Comparison of ENCODE assay signal across 25 cellular contexts in genomic region chr13:66415444-66415843, GRCh38.
A peak's percentile ranks its signal among the peaks of the same experiment; 100 is the strongest.
DNase-seq lines count a peak whose midpoint lies in the region; ATAC-seq, FAIRE-seq and TF ChIP-seq lines count a peak whose summit lies in the region.
"Had no signal": no experiment of that assay in that cellular context is flagged by ENCODE, and none has a peak within 500 bp of the region (broad histone marks: within the 10 kb centered on the region; RNA-seq: fewer than 3 reads in every experiment).

No MANE protein-coding gene starts in this region.

- H3K4me3 Mint-ChIP-seq in nephron progenitor cell (no peak overlapping the region), natural killer cell (no peak overlapping the region)
- H3K4me3 Mint-ChIP-seq: B cell; CD8-positive, alpha-beta T cell; T-cell had no signal

- H3K4me1 Mint-ChIP-seq in nephron progenitor cell (peaks cover 28% of the 10 kb centered on the region), natural killer cell (no peaks in the 10 kb centered on the region)
- H3K4me1 Mint-ChIP-seq: B cell, T-cell had no signal

- no peak for TF ChIP-seq EP300 in K562 (IDR thresholded peaks at IDR 0.05; ENCODE audit: low read length)

- H3K27ac ChIP-seq in HEK293 (ENCODE audit: extremely low read depth, low read depth, low read length) (no peak overlapping the region), K562 (ENCODE audit: extremely low read depth, low read depth, low read length) (no peak overlapping the region), caudate nucleus (ENCODE audit: low read depth, low read length) (no peak overlapping the region), prostate gland (no peak overlapping the region)
- H3K27ac ChIP-seq: C4-2B, RWPE1 had no signal

- in situ Hi-C loops in K562 (cut with MboI): no loop called here

- no peak for TF ChIP-seq CTCF in D721Med (IDR thresholded peaks at IDR 0.05; ENCODE audit: insufficient read depth, missing control alignments)
- no peak for TF ChIP-seq CTCF in HEK293 (tag by site-specific recombination; IDR thresholded peaks at IDR 0.05)
- no peak for TF ChIP-seq CTCF in K562 (IDR thresholded peaks at IDR 0.05 in 2 of 3, conservative IDR thresholded peaks at IDR 0.05 in 1 of 3; ENCODE audit: insufficient read depth in 2 of 3, low read depth in 1 of 3, low read length in 3 of 3)
- no peak for TF ChIP-seq CTCF in nephron progenitor cell (IDR thresholded peaks at IDR 0.05)
- no peak for TF ChIP-seq CTCF in natural killer cell (IDR thresholded peaks at IDR 0.05)
- no peak for TF ChIP-seq CTCF in prostate gland (IDR thresholded peaks at IDR 0.05)

- H3K79me2 ChIP-seq in K562 (ENCODE audit: control insufficient read depth, insufficient read depth, low read length): no peaks in the 10 kb centered on the region

- DNase-seq in D721Med (ENCODE audit: insufficient read length, low spot score) (no peak), K562 (ENCODE audit: extremely low read depth in 1 of 4, low spot score in 3 of 4) (no peak), nephron progenitor cell (no peak), NCI-H2107 treated with DMSO at 0.1 percent for 48 hours (lab: John Stamatoyannopoulos, UW; ENCODE audit: unreplicated experiment) (no peak), natural killer cell (no peak), caudate nucleus (lab: John Stamatoyannopoulos, UW) (no peak), prostate gland (ENCODE audit: low spot score) (no peak)
- DNase-seq: Caco-2; CD8-positive, alpha-beta T cell; DMS153; KBM-7; MG63; NCI-H1417; NCI-H1694; NCI-H2029 treated with DMSO at 0.1 percent for 48 hours; NCI-H446; NCI-H524 treated with DMSO at 0.1 percent for 48 hours; SHP77; T-cell had no signal

- no TSS peak for BruUV-seq in K562 (replicated peaks; lab: Mats Ljungman, UMichigan)

- H3K4me3 ChIP-seq in HEK293 (ENCODE audit: low read depth, low read length) (no peak overlapping the region), K562 (no peak overlapping the region), prostate gland (no peak overlapping the region)
- H3K4me3 ChIP-seq: MG63 had no signal

- no peak overlapping the region for H2AFZ ChIP-seq in K562 (ENCODE audit: low read depth, low read length)

- H4K20me1 ChIP-seq in K562 (replicated peaks; ENCODE audit: control insufficient read depth, insufficient read depth, low read length): no peaks in the 10 kb centered on the region

- H3K9me1 ChIP-seq in K562 (ENCODE audit: control insufficient read depth, insufficient read depth, low read length): no peaks in the 10 kb centered on the region

- no peak for TF ChIP-seq RAD21 in K562 (CRISPR knock-in tag; conservative IDR thresholded peaks at IDR 0.05 in 1 of 2, IDR thresholded peaks at IDR 0.05 in 1 of 2)

- CTCF ChIA-PET in HEK293 (lab: Yijun Ruan, JAX): no interaction called here
- CTCF ChIA-PET in K562 (lab: Yijun Ruan, JAX; ENCODE audit: low intra/inter-chr PET ratio): no interaction called here

- H3K27me3 Mint-ChIP-seq in nephron progenitor cell (ENCODE audit: low read depth, poor library complexity): peaks cover 6% of the 10 kb centered on the region
- H3K27me3 Mint-ChIP-seq in natural killer cell (ENCODE audit: low read depth in 2 of 2): no peaks in the 10 kb centered on the region
- H3K27me3 Mint-ChIP-seq: B cell, T-cell had no signal

- WGBS in K562 (ENCODE audit: insufficient coverage, low coverage, missing lambda C conversion rate): 11% methylated on average over 2 of the region's 2 CpGs
- WGBS in prostate gland: 37% methylated on average over 2 of the region's 2 CpGs

- peak overlapping the region; percentile 21 for H3K27ac Mint-ChIP-seq in nephron progenitor cell
- no peak overlapping the region for H3K27ac Mint-ChIP-seq in natural killer cell
- H3K27ac Mint-ChIP-seq: B cell; CD8-positive, alpha-beta T cell; T-cell had no signal

- ATAC-seq in K562: no peak
- no peak for ATAC-seq in natural killer cell
- ATAC-seq: CD8-positive, alpha-beta T cell; T-cell had no signal

- no peaks in the 10 kb centered on the region for H3K27me3 ChIP-seq in K562 (ENCODE audit: control insufficient read depth in 2 of 2, insufficient read depth in 2 of 2, low read length in 2 of 2)
- H3K27me3 ChIP-seq in prostate gland (replicated peaks; ENCODE audit: insufficient read depth): no peaks in the 10 kb centered on the region
- H3K27me3 ChIP-seq: MG63 had no signal

- H3K36me3 ChIP-seq in HEK293 (ENCODE audit: control insufficient read depth in 2 of 2, insufficient read depth in 1 of 2, low read length in 2 of 2): no peaks in the 10 kb centered on the region
- H3K36me3 ChIP-seq in K562 (ENCODE audit: control insufficient read depth, insufficient read depth, low read length): no peaks in the 10 kb centered on the region
- H3K36me3 ChIP-seq in prostate gland: no peaks in the 10 kb centered on the region
- H3K36me3 ChIP-seq: MG63 had no signal

- H3K9me3 ChIP-seq in HEK293 (ENCODE audit: control insufficient read depth, insufficient read depth, low read depth, low read length) (no peaks in the 10 kb centered on the region), K562 (replicated peaks; ENCODE audit: control insufficient read depth, insufficient read depth, low read depth, low read length) (no peaks in the 10 kb centered on the region), prostate gland (no peaks in the 10 kb centered on the region)
- H3K9me3 ChIP-seq: Caco-2, MG63 had no signal

- peaks cover 18% of the 10 kb centered on the region for H3K9me3 Mint-ChIP-seq in nephron progenitor cell
- peaks cover 2 to 4% of the 10 kb centered on the region in 2 donors for H3K9me3 Mint-ChIP-seq in natural killer cell
- H3K9me3 Mint-ChIP-seq: CD8-positive, alpha-beta T cell had no signal

- H3K4me1 ChIP-seq in HEK293 (ENCODE audit: control insufficient read depth, insufficient read depth, low read length) (no peaks in the 10 kb centered on the region), K562 (replicated peaks in 1 of 2; ENCODE audit: control insufficient read depth in 2 of 2, insufficient read depth in 2 of 2, low read length in 2 of 2) (no peaks in the 10 kb centered on the region), prostate gland (replicated peaks) (no peaks in the 10 kb centered on the region)
- H3K4me1 ChIP-seq: Caco-2 had no signal

- H3K9ac ChIP-seq in K562 (ENCODE audit: insufficient read depth in 1 of 2, low read depth in 2 of 2, low read length in 2 of 2): no peak overlapping the region

- TF ChIP-seq POLR2A in K562 (conservative IDR thresholded peaks at IDR 0.05): no peak
- TF ChIP-seq POLR2A in prostate gland (IDR thresholded peaks at IDR 0.05): no peak

- POLR2A ChIA-PET in HEK293 (lab: Yijun Ruan, JAX) (no interaction called here), K562 (lab: Yijun Ruan, JAX) (no interaction called here)

- H3K36me3 Mint-ChIP-seq in nephron progenitor cell (ENCODE audit: low read depth) (no peaks in the 10 kb centered on the region), natural killer cell (peaks cover 10% of the 10 kb centered on the region)
- H3K36me3 Mint-ChIP-seq: CD8-positive, alpha-beta T cell; T-cell had no signal

- peak; percentile 38 for FAIRE-seq in D721Med (lab: Jason Lieb, UNC)
- no peak for FAIRE-seq in K562 (lab: Jason Lieb, UNC)
- FAIRE-seq: H54, HTR-8/SVneo had no signal

- intact Hi-C loops in K562 (cut with micrococcal nuclease) (no loop called here), natural killer cell (cut with micrococcal nuclease) (no loop called here), prostate gland (cut with DNase I) (no loop called here)

- no peak overlapping the region for H3K4me2 ChIP-seq in K562 (ENCODE audit: insufficient read depth, low read length)

TF ChIP-seq in HEK293, 187 proteins besides CTCF, POLR2A, EP300 and RAD21:
- TF ChIP-seq GLI4 (tag by site-specific recombination; IDR thresholded peaks at IDR 0.05) (no peak), ZNF133 (tag by site-specific recombination; IDR thresholded peaks at IDR 0.05) (peak; percentile 74), TRIM28 (IDR thresholded peaks at IDR 0.05; ENCODE audit: borderline replicate concordance, low read length) (peak; percentile 92), ZNF701 (tag by site-specific recombination; IDR thresholded peaks at IDR 0.05) (no peak)

TF ChIP-seq in K562, 482 proteins besides CTCF, POLR2A, EP300 and RAD21:
- TF ChIP-seq MECOM (CRISPR knock-in tag; IDR thresholded peaks at IDR 0.05) (no peak), ELF1 (tag; IDR thresholded peaks at IDR 0.05) (no peak), RBM39 (optimal IDR thresholded peaks at IDR 0.05; ENCODE audit: low read depth, low read length) (no peak), BRCA1 (IDR thresholded peaks at IDR 0.05) (0 out of 2 replicates have a peak, but pooled peaks have one; percentile 68), BRCA1 (CRISPR knock-in tag; IDR thresholded peaks at IDR 0.05) (no peak)
